ENCODE assay signal across 1 cellular context in genomic region chr2:232523682-232524597, GRCh38.
A peak's percentile ranks its signal among the peaks of the same experiment; 100 is the strongest.
TF ChIP-seq lines count a peak whose summit lies in the region.

No MANE protein-coding gene starts in this region.

TF ChIP-seq in H1, 55 proteins besides CTCF, POLR2A, EP300 and RAD21:
- TF ChIP-seq ASH2L (IDR thresholded peaks at IDR 0.05; ENCODE audit: low read length) (peak; percentile 55), KDM5A (IDR thresholded peaks at IDR 0.05; ENCODE audit: low read length) (no peak), YY1 (IDR thresholded peaks at IDR 0.05; ENCODE audit: low read depth, low read length) (no peak), SIRT6 (IDR thresholded peaks at IDR 0.05; ENCODE audit: low read length) (no peak), BCL11A (IDR thresholded peaks at IDR 0.05; ENCODE audit: low read depth in 2 of 2, low read length in 2 of 2) (no peak), HDAC2 (IDR thresholded peaks at IDR 0.05; ENCODE audit: borderline replicate concordance in 1 of 2, low read depth in 2 of 2, low read length in 2 of 2) (no peak), MAX (IDR thresholded peaks at IDR 0.05) (peak; percentile 68), FOSL1 (IDR thresholded peaks at IDR 0.05; ENCODE audit: insufficient read depth, low read depth, low read length) (no peak), KDM1A (IDR thresholded peaks at IDR 0.05; ENCODE audit: borderline replicate concordance, low read length) (no peak), POLR2AphosphoS5 (IDR thresholded peaks at IDR 0.05; ENCODE audit: low read depth, low read length) (no peak), HDAC6 (IDR thresholded peaks at IDR 0.05; ENCODE audit: low read depth, low read length) (no peak), SRF (IDR thresholded peaks at IDR 0.05; ENCODE audit: low read depth, low read length) (no peak), CBX8 (IDR thresholded peaks at IDR 0.05; ENCODE audit: borderline replicate concordance, low read depth, low read length) (no peak), MAFK (IDR thresholded peaks at IDR 0.05; ENCODE audit: low read depth, low read length) (no peak), TEAD4 (IDR thresholded peaks at IDR 0.05; ENCODE audit: low read depth, low read length) (no peak), SUZ12 (IDR thresholded peaks at IDR 0.05; ENCODE audit: low read length) (peak; percentile 89; the same call in 1 of the 2 replicates), E2F6 (IDR thresholded peaks at IDR 0.05) (peak; percentile 53; the same call in 1 of the 2 replicates), JUND (IDR thresholded peaks at IDR 0.05; ENCODE audit: low read length) (no peak), CHD1 (IDR thresholded peaks at IDR 0.05; ENCODE audit: low read depth, low read length) (no peak), RNF2 (IDR thresholded peaks at IDR 0.05; ENCODE audit: borderline replicate concordance, low read depth, low read length, missing control alignments, poor library complexity, severe bottlenecking) (peak; percentile 14), RFX5 (IDR thresholded peaks at IDR 0.05; ENCODE audit: borderline replicate concordance, low read depth, low read length) (peak; percentile 18; the same call in 1 of the 2 replicates), CTBP2 (IDR thresholded peaks at IDR 0.05; ENCODE audit: borderline replicate concordance, insufficient read depth, insufficient read length, low read length) (no peak), SP2 (IDR thresholded peaks at IDR 0.05; ENCODE audit: low read length) (no peak), ATF2 (IDR thresholded peaks at IDR 0.05; ENCODE audit: low read length) (no peak), EZH2 (IDR thresholded peaks at IDR 0.05; ENCODE audit: low read depth, low read length, severe bottlenecking) (no peak), ZNF274 (IDR thresholded peaks at IDR 0.05; ENCODE audit: borderline replicate concordance, extremely low read depth, low read length) (no peak), KDM4A (IDR thresholded peaks at IDR 0.05; ENCODE audit: low read depth, low read length, severe bottlenecking) (peak; percentile 55), CEBPB (IDR thresholded peaks at IDR 0.05; ENCODE audit: low read depth, low read length) (no peak), GABPA (IDR thresholded peaks at IDR 0.05; ENCODE audit: borderline replicate concordance, insufficient read depth, low read length) (peak; percentile 35; the same call in 1 of the 2 replicates), GTF2F1 (IDR thresholded peaks at IDR 0.05; ENCODE audit: borderline replicate concordance, low read depth, low read length) (no peak), CHD2 (IDR thresholded peaks at IDR 0.05; ENCODE audit: low read length) (no peak), USF2 (IDR thresholded peaks at IDR 0.05; ENCODE audit: low read length) (no peak), CBX5 (IDR thresholded peaks at IDR 0.05; ENCODE audit: low read depth, low read length) (no peak), TAF7 (optimal IDR thresholded peaks at IDR 0.05; ENCODE audit: borderline replicate concordance, low read depth, low read length) (no peak), BRCA1 (IDR thresholded peaks at IDR 0.05; ENCODE audit: low read depth, low read length) (no peak), EGR1 (IDR thresholded peaks at IDR 0.05; ENCODE audit: borderline replicate concordance, low read depth, low read length) (no peak), SP4 (IDR thresholded peaks at IDR 0.05; ENCODE audit: low read length) (no peak; the same call in 1 of the 2 replicates), RBBP5 (IDR thresholded peaks at IDR 0.05; ENCODE audit: borderline replicate concordance, low read depth, low read length) (peak; percentile 33; the same call in 1 of the 2 replicates), CREB1 (IDR thresholded peaks at IDR 0.05) (peak; percentile 31; the same call in 1 of the 2 replicates)
